Comparison of ENCODE assay signal across 9 cellular contexts in the genomic region with DNA sequence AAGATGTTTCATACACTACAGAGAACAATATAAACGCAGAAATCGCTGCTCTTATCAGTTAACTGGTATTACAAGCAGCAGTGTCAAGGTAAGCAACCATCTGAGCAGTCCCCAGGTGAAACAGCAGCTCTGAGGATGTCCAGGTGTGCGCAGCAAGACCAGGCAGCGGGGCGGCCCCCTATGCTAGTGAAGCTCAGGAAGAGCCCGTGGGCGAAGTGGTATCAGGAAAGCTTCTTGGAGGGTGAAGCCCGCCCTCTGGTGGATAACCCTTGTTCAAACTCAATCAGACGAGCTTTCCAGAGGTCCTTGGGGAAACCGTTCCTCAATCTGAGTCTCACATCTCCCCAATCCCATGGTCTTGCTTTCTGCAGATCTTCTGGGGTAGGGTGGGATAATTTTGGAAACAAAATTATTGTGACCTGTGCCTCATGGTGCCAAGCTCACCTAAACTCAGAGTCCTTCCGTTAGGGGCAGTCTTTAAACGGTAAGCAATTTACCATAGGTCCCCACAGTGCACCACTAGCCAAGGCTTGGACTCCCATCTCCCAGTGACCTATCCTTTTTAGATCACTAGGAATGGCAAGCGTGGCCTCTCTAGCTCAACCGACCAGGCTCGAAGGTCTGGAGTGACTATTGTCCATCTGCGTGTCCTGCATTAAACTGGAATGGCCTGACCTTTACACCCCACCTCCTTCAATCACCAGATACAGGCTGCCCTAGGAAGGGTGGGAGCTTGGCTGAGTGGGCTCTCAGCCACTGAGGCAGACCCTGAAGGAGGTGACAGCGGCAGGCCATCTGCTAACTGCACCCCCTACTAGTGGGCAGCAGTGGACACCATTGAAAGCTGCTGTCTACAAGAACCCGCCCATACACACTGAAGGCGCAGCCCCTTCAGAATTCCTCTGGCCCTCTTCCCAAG. TPM values are rescaled to one million over a fixed set of nuclear protein-coding genes. Genes with fewer than 3 reads are reported as not detected.
A peak's percentile ranks its signal among the peaks of the same experiment; 100 is the strongest.
DNase-seq lines count a peak whose midpoint lies in the region; ATAC-seq and TF ChIP-seq lines count a peak whose summit lies in the region.
"Had no signal": no experiment of that assay in that cellular context is flagged by ENCODE, and none has a peak within 500 bp of the region (broad histone marks: within the 10 kb centered on the region; RNA-seq: fewer than 3 reads in every experiment).

No MANE protein-coding gene starts in this region.

- no peaks in the 10 kb centered on the region for H3K9me3 Mint-ChIP-seq in activated T-cell treated with anti-CD3 and anti-CD28 coated beads, Interleukin-2, amount 50 U/mL, for 4 hours
- no peaks in the 10 kb centered on the region for H3K9me3 Mint-ChIP-seq in neural crest cell
- H3K9me3 Mint-ChIP-seq in stimulated activated naive CD8-positive, alpha-beta T cell treated with anti-CD3 and anti-CD28 coated beads, Interleukin-15, amount 100 ng/mL, for 72 hours, result no peaks in the 10 kb centered on the region
- H3K9me3 Mint-ChIP-seq: dendritic cell treated with granulocyte-macrophage colony-stimulating factor and Interleukin-4, amounts not matched to agents 40 ng/mL and 50 ng/mL, for 4 days had no signal

- H3K4me3 ChIP-seq in DOHH2 (ENCODE audit: low read length), result no peak overlapping the region

- peaks cover 19% of the 10 kb centered on the region for H3K27me3 ChIP-seq in DOHH2 (ENCODE audit: control insufficient read depth, low read length)

- H3K27me3 Mint-ChIP-seq in activated T-cell treated with anti-CD3 and anti-CD28 coated beads, Interleukin-2, amount 50 U/mL, for 4 hours (ENCODE audit: low read depth), result peaks cover 7% of the 10 kb centered on the region
- peaks cover 7% of the 10 kb centered on the region for H3K27me3 Mint-ChIP-seq in neural crest cell (ENCODE audit: low read depth)
- H3K27me3 Mint-ChIP-seq in stimulated activated naive CD8-positive, alpha-beta T cell treated with anti-CD3 and anti-CD28 coated beads, Interleukin-15, amount 100 ng/mL, for 72 hours, result peaks cover 12% of the 10 kb centered on the region

- H3K79me2 ChIP-seq in DOHH2 (ENCODE audit: control insufficient read depth, low read length), result no peaks in the 10 kb centered on the region

- 0 out of 2 replicates have a peak, but pooled peaks cover 4% of the 10 kb centered on the region for H3F3A ChIP-seq in DOHH2 (ENCODE audit: control insufficient read depth, insufficient read depth)

- H3K4me2 ChIP-seq in DOHH2 (ENCODE audit: low read length), result peak overlapping the region; percentile 31; the same call in 1 of the 2 replicates

- peaks cover 3% of the 10 kb centered on the region for H3K4me1 Mint-ChIP-seq in activated T-cell treated with anti-CD3 and anti-CD28 coated beads, Interleukin-2, amount 50 U/mL, for 4 hours (ENCODE audit: low read depth)
- H3K4me1 Mint-ChIP-seq in neural crest cell, result no peaks in the 10 kb centered on the region
- H3K4me1 Mint-ChIP-seq in stimulated activated naive CD8-positive, alpha-beta T cell treated with anti-CD3 and anti-CD28 coated beads, Interleukin-15, amount 100 ng/mL, for 72 hours, result peaks cover 6% of the 10 kb centered on the region

- no peaks in the 10 kb centered on the region; the same call in none of the 2 replicates for H4K20me1 ChIP-seq in DOHH2 (ENCODE audit: control insufficient read depth, insufficient read depth, low read depth, low read length)

- H3K9me3 ChIP-seq in DOHH2 (ENCODE audit: control insufficient read depth, insufficient read depth, low read length), result no peaks in the 10 kb centered on the region

- DNase-seq in LoVo (ENCODE audit: low spot score) (peak; percentile 89), RKO (ENCODE audit: low spot score) (peak; percentile 83), fibroblast of peridontal ligament (ENCODE audit: extremely low read depth) (peak; percentile 86), neural crest cell (ENCODE audit: low read depth, low spot score) (peak; percentile 79)
- DNase-seq in activated T-cell treated with anti-CD3 and anti-CD28 coated beads, Interleukin-2, amount 50 U/mL, for 4 hours, result peak; percentile 80
- DNase-seq in stimulated activated naive CD8-positive, alpha-beta T cell treated with anti-CD3 and anti-CD28 coated beads, Interleukin-15, amount 100 ng/mL, for 72 hours, result peak; percentile 59 to 71

- peaks cover 4% of the 10 kb centered on the region for H3K4me1 ChIP-seq in DOHH2 (ENCODE audit: control insufficient read depth, low read length)

- peak; percentile 81 to 96 for ATAC-seq in activated T-cell treated with anti-CD3 and anti-CD28 coated beads, Interleukin-2, amount 50 U/mL, for 4 hours
- ATAC-seq in stimulated activated naive CD8-positive, alpha-beta T cell treated with anti-CD3 and anti-CD28 coated beads, Interleukin-15, amount 100 ng/mL, for 72 hours, result peak; percentile 81
- ATAC-seq in HG03432 (IDR thresholded peaks at IDR 0.05; ENCODE audit: unreplicated experiment), result no peak

- no peak overlapping the region for H3K4me3 Mint-ChIP-seq in activated T-cell treated with anti-CD3 and anti-CD28 coated beads, Interleukin-2, amount 50 U/mL, for 4 hours
- no peak overlapping the region for H3K4me3 Mint-ChIP-seq in neural crest cell
- peak overlapping the region in 1 of 2 donors; percentile 52 for H3K4me3 Mint-ChIP-seq in stimulated activated naive CD8-positive, alpha-beta T cell treated with anti-CD3 and anti-CD28 coated beads, Interleukin-15, amount 100 ng/mL, for 72 hours
- H3K4me3 Mint-ChIP-seq: dendritic cell treated with granulocyte-macrophage colony-stimulating factor and Interleukin-4, amounts not matched to agents 40 ng/mL and 50 ng/mL, for 4 days had no signal

- no peaks in the 10 kb centered on the region for H3K9me2 ChIP-seq in DOHH2 (replicated peaks; ENCODE audit: control insufficient read depth, low read length)

- H3K27ac ChIP-seq in DOHH2 (ENCODE audit: low read depth, low read length), result no peak overlapping the region

- H3K27ac Mint-ChIP-seq in neural crest cell (ENCODE audit: unreplicated experiment), result no peak overlapping the region
- no peak overlapping the region for H3K27ac Mint-ChIP-seq in stimulated activated naive CD8-positive, alpha-beta T cell treated with anti-CD3 and anti-CD28 coated beads, Interleukin-15, amount 100 ng/mL, for 72 hours
- H3K27ac Mint-ChIP-seq: dendritic cell treated with granulocyte-macrophage colony-stimulating factor and Interleukin-4, amounts not matched to agents 40 ng/mL and 50 ng/mL, for 4 days had no signal

- no peaks in the 10 kb centered on the region for H3K36me3 Mint-ChIP-seq in activated T-cell treated with anti-CD3 and anti-CD28 coated beads, Interleukin-2, amount 50 U/mL, for 4 hours (ENCODE audit: insufficient read depth)
- no peaks in the 10 kb centered on the region for H3K36me3 Mint-ChIP-seq in neural crest cell (ENCODE audit: low read depth)

- no peaks in the 10 kb centered on the region for H3K36me3 ChIP-seq in DOHH2 (ENCODE audit: control insufficient read depth, low read length)

- TF ChIP-seq CTCF in DOHH2 (IDR thresholded peaks at IDR 0.05; ENCODE audit: low read depth, low read length, poor library complexity, severe bottlenecking), result peak; percentile 74
- peak; percentile 88 for TF ChIP-seq CTCF in neural crest cell (conservative IDR thresholded peaks at IDR 0.05)

RNA-seq across cellular contexts. Expression of a gene that starts 13.6 kb away (rescaled TPM):
- not detected for total RNA-seq in activated T-cell treated with anti-CD3 and anti-CD28 coated beads, Interleukin-2, amount 50 U/mL, for 4 hours
- 1.0 and 1.2 TPM in 2 replicates for total RNA-seq in neural crest cell

RNA-seq across cellular contexts. Expression of a gene that starts 23.5 kb away (rescaled TPM):
- not detected for total RNA-seq in activated T-cell treated with anti-CD3 and anti-CD28 coated beads, Interleukin-2, amount 50 U/mL, for 4 hours
- total RNA-seq in neural crest cell, result not detected in 2 replicates

RNA-seq across cellular contexts. Expression of a gene that starts 24.4 kb away (rescaled TPM):
- 100 to 1,000 TPM; 121 to 151 (median 139) TPM for total RNA-seq in activated T-cell treated with anti-CD3 and anti-CD28 coated beads, Interleukin-2, amount 50 U/mL, for 4 hours
- total RNA-seq in neural crest cell, result 34.3 and 36.2 TPM in 2 replicates

RNA-seq across cellular contexts. Expression of a gene that starts 26.3 kb away (rescaled TPM):
- not detected for total RNA-seq in activated T-cell treated with anti-CD3 and anti-CD28 coated beads, Interleukin-2, amount 50 U/mL, for 4 hours
- total RNA-seq in neural crest cell, result not detected in 2 replicates

RNA-seq across cellular contexts. Expression of a gene that starts 32.0 kb away (rescaled TPM):
- total RNA-seq in activated T-cell treated with anti-CD3 and anti-CD28 coated beads, Interleukin-2, amount 50 U/mL, for 4 hours, result 1 to 10 TPM; 4.3 to 6.1 (median 5.1) TPM
- 3.0 and 3.6 TPM in 2 replicates for total RNA-seq in neural crest cell
